8 cellular contexts compared by ENCODE assay signal in genomic region chr6:39361657-39362486, GRCh38. TPM values are rescaled to one million over a fixed set of nuclear protein-coding genes. Genes with fewer than 3 reads are reported as not detected.
DNase-seq lines count a peak whose midpoint lies in the region; ATAC-seq, FAIRE-seq and TF ChIP-seq lines count a peak whose summit lies in the region.

No MANE protein-coding gene starts in this region.

- CTCF ChIA-PET in OCI-LY7 (lab: Charles Lee; ENCODE audit: unreplicated experiment): interaction anchor here (1.2 kb wide), 1 partner anchor 17 kb away, joined by 3 read pairs; no protein-coding TSS in a partner anchor

- no TSS peak for BruUV-seq in OCI-LY7 (replicated peaks; lab: Mats Ljungman, UMichigan)

- H3K27me3 Mint-ChIP-seq in glutamatergic neuron (ENCODE audit: unreplicated experiment): peaks cover 2% of the 10 kb centered on the region
- H3K27me3 Mint-ChIP-seq in osteocyte (ENCODE audit: unreplicated experiment): no peaks in the 10 kb centered on the region

- no peaks in the 10 kb centered on the region for H3K9me2 ChIP-seq in OCI-LY7 (ENCODE audit: insufficient read depth, low read length)

- peaks cover 6% of the 10 kb centered on the region for H3K4me1 Mint-ChIP-seq in glutamatergic neuron (ENCODE audit: low read depth, unreplicated experiment)
- H3K4me1 Mint-ChIP-seq in osteocyte (ENCODE audit: unreplicated experiment): peaks cover 7% of the 10 kb centered on the region

- no peaks in the 10 kb centered on the region for H3K4me1 ChIP-seq in OCI-LY7 (ENCODE audit: insufficient read depth, low read length, poor library complexity, severe bottlenecking)

- H3K4me2 ChIP-seq in OCI-LY7 (ENCODE audit: low read length): 0 out of 2 replicates have a peak overlapping the region, but pooled peaks have one; percentile 6

- TF ChIP-seq CTCF in OCI-LY7 (conservative IDR thresholded peaks at IDR 0.05; ENCODE audit: low read length) (peak; percentile 78), glutamatergic neuron (IDR thresholded peaks at IDR 0.05; ENCODE audit: partially characterized antibody, unreplicated experiment) (peak; percentile 79), osteocyte (IDR thresholded peaks at IDR 0.05) (peak; percentile 80)

- no peaks in the 10 kb centered on the region for H3K79me2 ChIP-seq in OCI-LY7 (ENCODE audit: insufficient read depth, low read depth, low read length)

- POLR2A ChIA-PET in OCI-LY7 (lab: Charles Lee): interaction anchor here (0.6 kb wide), 1 partner anchor 1692 kb away, joined by 4 read pairs; no protein-coding TSS in a partner anchor

- peak; percentile 91 for TF ChIP-seq RAD21 in Ishikawa (IDR thresholded peaks at IDR 0.05; ENCODE audit: low read depth)

- peaks cover 6% of the 10 kb centered on the region for H3K36me3 Mint-ChIP-seq in glutamatergic neuron (ENCODE audit: unreplicated experiment)
- H3K36me3 Mint-ChIP-seq in osteocyte (ENCODE audit: unreplicated experiment): no peaks in the 10 kb centered on the region

- H3K27ac ChIP-seq in OCI-LY7 (ENCODE audit: low read depth, low read length, poor library complexity, severe bottlenecking): no peak overlapping the region

- no peak overlapping the region for H3K4me3 Mint-ChIP-seq in glutamatergic neuron (ENCODE audit: unreplicated experiment)
- H3K4me3 Mint-ChIP-seq in osteocyte (ENCODE audit: unreplicated experiment): no peak overlapping the region

- TF ChIP-seq EP300 in Ishikawa (IDR thresholded peaks at IDR 0.05; ENCODE audit: borderline replicate concordance): no peak

- no peaks in the 10 kb centered on the region for H3K36me3 ChIP-seq in OCI-LY7 (ENCODE audit: insufficient read depth, low read length)

- H3K9me3 ChIP-seq in OCI-LY7 (ENCODE audit: low read length): no peaks in the 10 kb centered on the region

- ATAC-seq in GM18868 (IDR thresholded peaks at IDR 0.05; ENCODE audit: unreplicated experiment): peak; percentile 73

- no peak overlapping the region for H3K4me3 ChIP-seq in OCI-LY7 (ENCODE audit: low read depth, low read length, poor library complexity, severe bottlenecking)

- no peaks in the 10 kb centered on the region for H4K20me1 ChIP-seq in OCI-LY7 (ENCODE audit: insufficient read depth, low read length)

- intact Hi-C loops in OCI-LY7 (cut with micrococcal nuclease; ENCODE audit: unreplicated experiment): loop anchor here (1.0 to 2.0 kb wide), 2 partner anchors 530 to 947 kb away; no protein-coding TSS in a partner anchor

- no peak for FAIRE-seq in urothelium cell line (lab: Jason Lieb, UNC)

- peak; percentile 67 to 75 for DNase-seq in AML-193 (lab: John Stamatoyannopoulos, UW)
- DNase-seq in OCI-LY7 (ENCODE audit: low spot score): peak; percentile 62
- DNase-seq in activated effector memory CD4-positive, alpha-beta T cell treated with Interleukin-2 at 50 U/mL for 16 hours: peak; percentile 9
- DNase-seq in glutamatergic neuron: peak; percentile 82
- peak; percentile 89 for DNase-seq in osteocyte (ENCODE audit: extremely low spot score, unreplicated experiment)
- peak; percentile 84 for DNase-seq in urothelium cell line (ENCODE audit: low spot score)

- 0 out of 2 replicates have a peak overlapping the region, but pooled peaks have one; percentile 32 for H2AFZ ChIP-seq in OCI-LY7 (ENCODE audit: low read length)

- H3K9me3 Mint-ChIP-seq in glutamatergic neuron (ENCODE audit: unreplicated experiment) (peaks cover 7% of the 10 kb centered on the region), osteocyte (ENCODE audit: unreplicated experiment) (no peaks in the 10 kb centered on the region)

- H3K27ac Mint-ChIP-seq in glutamatergic neuron (ENCODE audit: unreplicated experiment) (peak overlapping the region; percentile 85), osteocyte (ENCODE audit: unreplicated experiment) (no peak overlapping the region)

TF ChIP-seq in Ishikawa, 13 proteins besides CTCF, POLR2A, EP300 and RAD21:
- TF ChIP-seq FOXM1 (IDR thresholded peaks at IDR 0.05; ENCODE audit: borderline replicate concordance, low read depth): no peak
- TF ChIP-seq ZBTB7A (IDR thresholded peaks at IDR 0.05; ENCODE audit: low read depth): no peak
- TF ChIP-seq CEBPB (IDR thresholded peaks at IDR 0.05): no peak
- TF ChIP-seq TAF1 (IDR thresholded peaks at IDR 0.05; ENCODE audit: low read depth): no peak
- TF ChIP-seq REST (IDR thresholded peaks at IDR 0.05; ENCODE audit: low read depth): no peak
- TF ChIP-seq EGR1 (IDR thresholded peaks at IDR 0.05): no peak
- TF ChIP-seq YY1 (IDR thresholded peaks at IDR 0.05; ENCODE audit: low read depth): no peak
- no peak for TF ChIP-seq CREB1 (IDR thresholded peaks at IDR 0.05; ENCODE audit: low read depth)
- no peak for TF ChIP-seq MAX (IDR thresholded peaks at IDR 0.05)
- TF ChIP-seq NFIC (IDR thresholded peaks at IDR 0.05): no peak
- no peak for TF ChIP-seq TEAD4 (IDR thresholded peaks at IDR 0.05)
- no peak for TF ChIP-seq USF1 (IDR thresholded peaks at IDR 0.05)
- no peak for TF ChIP-seq TCF12 (IDR thresholded peaks at IDR 0.05; ENCODE audit: low read depth)

RNA-seq across cellular contexts. Expression of gene KCNK16, which starts 39.4 kb away (rescaled TPM):
- total RNA-seq in OCI-LY7 (2014; rRNA removed; shearing (Covaris generic)): not detected in 2 replicates
- total RNA-seq in OCI-LY7 (2022) (not detected in 2 replicates), glutamatergic neuron (ENCODE audit: unreplicated experiment) (not detected), osteocyte (not detected in 2 replicates)

RNA-seq across cellular contexts. Expression of gene KCNK17, which starts 47.7 kb away (rescaled TPM):
- total RNA-seq in OCI-LY7 (2014; rRNA removed; shearing (Covaris generic)): not detected in 2 replicates
- total RNA-seq in OCI-LY7 (2022) (not detected in 2 replicates), glutamatergic neuron (ENCODE audit: unreplicated experiment) (not detected), osteocyte (not detected in 2 replicates)

Comparison
In these comparisons a context has a peak if more than half of its experiments do, and no peak if none do; other contexts are left out.
1. DNase-seq: peak in every context shown above with its lines; median percentile 89 in osteocyte; 84 in urothelium cell line; 82 in glutamatergic neuron; 71 in AML-193; 62 in OCI-LY7; 9 in activated effector memory CD4-positive, alpha-beta T cell treated with Interleukin-2 at 50 U/mL for 16 hours.